Comparison of ENCODE assay signal across 8 cellular contexts in the genomic region with DNA sequence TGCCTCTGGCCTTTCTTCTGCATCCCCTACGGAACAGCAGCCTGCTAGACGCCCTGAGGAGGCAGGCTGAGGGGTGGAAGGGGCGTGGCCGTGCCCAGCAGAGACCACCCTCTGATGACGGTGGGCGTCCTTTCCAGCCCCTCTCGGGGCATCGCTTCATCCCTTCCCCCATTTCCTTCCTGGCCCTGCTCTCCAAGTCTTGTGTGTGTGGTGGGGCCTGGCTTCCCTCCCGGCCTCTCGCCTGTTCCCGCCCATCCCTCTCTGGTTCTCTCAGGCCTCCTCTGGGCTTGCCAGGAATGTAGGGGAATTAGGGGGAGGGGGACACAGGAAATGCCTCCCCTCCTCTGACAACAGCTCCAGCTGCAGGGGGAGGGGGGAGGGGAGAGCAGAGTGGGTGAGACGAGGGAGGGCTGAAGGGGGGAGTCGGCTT.
DNase-seq lines count a peak whose midpoint lies in the region; ATAC-seq and TF ChIP-seq lines count a peak whose summit lies in the region.

No MANE protein-coding gene starts in this region.

- no peaks in the 10 kb centered on the region for H3K27me3 ChIP-seq in brain microvascular endothelial cell (replicated peaks)

- H3K36me3 ChIP-seq in brain microvascular endothelial cell (replicated peaks): peaks cover 15% of the 10 kb centered on the region

- ATAC-seq in HG02938 (IDR thresholded peaks at IDR 0.05; ENCODE audit: unreplicated experiment) (no peak), GM18502 (IDR thresholded peaks at IDR 0.05; ENCODE audit: poor library complexity, unreplicated experiment) (no peak), GM19395 (IDR thresholded peaks at IDR 0.05; ENCODE audit: unreplicated experiment) (no peak), GM21619 (IDR thresholded peaks at IDR 0.05; ENCODE audit: unreplicated experiment) (no peak)

- in situ Hi-C loops in brain microvascular endothelial cell (cut with HindIII; ENCODE audit: low pct_ligation_motif_present, low sequenced_read_pairs): no loop called here

- H3K27ac ChIP-seq in brain microvascular endothelial cell: peak overlapping the region; percentile 2

- H3K4me3 ChIP-seq in brain microvascular endothelial cell (ENCODE audit: low read depth, low read length): no peak overlapping the region
- no peak overlapping the region for H3K4me3 ChIP-seq in skeletal muscle cell (ENCODE audit: low read depth, low read length)

- TF ChIP-seq CTCF in brain microvascular endothelial cell (IDR thresholded peaks at IDR 0.05; ENCODE audit: low read depth, low read length, missing control alignments): no peak

- peak; percentile 50 for DNase-seq in GM04504 (ENCODE audit: low read depth)
- DNase-seq in brain microvascular endothelial cell: peak; percentile 72
- peak; percentile 87 for DNase-seq in iPS-NIHi11 (ENCODE audit: low spot score)
- DNase-seq in skeletal muscle cell (ENCODE audit: low read depth): peak; percentile 91
